ENCODE assay signal across 29 cellular contexts in genomic region chr7:150649428-150649827, GRCh38. TPM values are rescaled to one million over a fixed set of nuclear protein-coding genes. Genes with fewer than 3 reads are reported as not detected.
"Had no signal": no experiment of that assay in that cellular context is flagged by ENCODE, and none has a peak within 500 bp of the region (broad histone marks: within the 10 kb centered on the region; RNA-seq: fewer than 3 reads in every experiment).

No MANE protein-coding gene starts in this region.

- H3K9me3 ChIP-seq: sigmoid colon, testis, vagina had no signal

- H3K4me1 Mint-ChIP-seq: activated B cell treated with CpG ODN at 0.5 μM for 24 hours had no signal

- H3K9me3 Mint-ChIP-seq: natural killer cell had no signal

- H3K36me3 ChIP-seq: left lung, sigmoid colon, vagina had no signal

- H3K4me3 Mint-ChIP-seq: activated B cell treated with CpG ODN at 0.5 μM for 24 hours; activated CD4-positive, alpha-beta memory T cell treated with anti-CD3 and anti-CD28 coated beads for 36 hours; activated CD4-positive, alpha-beta T cell treated with anti-CD3 and anti-CD28 coated beads for 36 hours; activated CD8-positive, alpha-beta memory T cell treated with anti-CD3 and anti-CD28 coated beads, Interleukin-2, amount 10 ng/mL, durations not matched to agents 7 days and 5 days; natural killer cell; type B pancreatic cell had no signal

- H3K27ac Mint-ChIP-seq: activated B cell treated with CpG ODN at 0.5 μM for 24 hours; activated CD8-positive, alpha-beta memory T cell treated with anti-CD3 and anti-CD28 coated beads, Interleukin-2, amount 10 ng/mL, durations not matched to agents 7 days and 5 days; progenitor cell of endocrine pancreas; type B pancreatic cell had no signal

- DNase-seq: activated B cell treated with CpG ODN at 0.5 μM for 24 hours; activated CD4-positive, alpha-beta memory T cell treated with anti-CD3 and anti-CD28 coated beads for 36 hours; activated CD4-positive, alpha-beta T cell treated with anti-CD3 and anti-CD28 coated beads for 36 hours; activated CD8-positive, alpha-beta memory T cell treated with anti-CD3 and anti-CD28 coated beads, Interleukin-2, amount 10 ng/mL, durations not matched to agents 7 days and 5 days; activated gamma-delta T cell treated with Interleukin-2 at 50 U/mL for 16 hours; activated T-cell treated with anti-CD3 and anti-CD28 coated beads for 4 hours; central memory CD4-positive, alpha-beta T cell; effector memory CD4-positive, alpha-beta T cell; foreskin melanocyte; kidney; left lung; natural killer cell; retina; sigmoid colon; stimulated activated CD4-positive, alpha-beta T cell treated with anti-CD3 and anti-CD28 coated beads, Interleukin-15, amount 100 ng/mL, for 24 hours; stimulated activated CD4-positive, alpha-beta T cell treated with anti-CD3 and anti-CD28 coated beads, Interleukin-2, amount 100 ng/mL, for 48 hours; stimulated activated CD8-positive, alpha-beta memory T cell treated with anti-CD3 and anti-CD28 coated beads, Interleukin-4, amount 100 ng/mL, for 48 hours; stimulated activated naive CD4-positive, alpha-beta T cell; T1000; testis had no signal

- ATAC-seq: activated CD8-positive, alpha-beta memory T cell treated with anti-CD3 and anti-CD28 coated beads, Interleukin-2, amount 10 ng/mL, durations not matched to agents 7 days and 5 days; esophagus mucosa; left lung; natural killer cell had no signal

- H3K4me3 ChIP-seq: left lung, lung, sigmoid colon, smooth muscle cell, testis, vagina had no signal

- H3K27me3 Mint-ChIP-seq: activated CD4-positive, alpha-beta memory T cell treated with anti-CD3 and anti-CD28 coated beads for 36 hours; activated CD4-positive, alpha-beta T cell treated with anti-CD3 and anti-CD28 coated beads for 36 hours; activated CD8-positive, alpha-beta memory T cell treated with anti-CD3 and anti-CD28 coated beads, Interleukin-2, amount 10 ng/mL, durations not matched to agents 7 days and 5 days; activated naive CD4-positive, alpha-beta T cell treated with anti-CD3 and anti-CD28 coated beads, Interleukin-2, amount 50 U/mL, for 24 hours; progenitor cell of endocrine pancreas had no signal

- H3K27me3 ChIP-seq: left lung, sigmoid colon, testis, vagina had no signal

- H3K4me1 ChIP-seq: left lung, sigmoid colon, testis, vagina had no signal

- H3K36me3 Mint-ChIP-seq: natural killer cell, type B pancreatic cell had no signal

RNA-seq across cellular contexts. Expression of gene GIMAP6, which starts 17.2 kb away (rescaled TPM):
- total RNA-seq: astrocyte, osteocyte, progenitor cell of endocrine pancreas, smooth muscle cell had no signal

RNA-seq across cellular contexts. Expression of gene GIMAP2, which starts 36.1 kb away (rescaled TPM):
- total RNA-seq: astrocyte, osteocyte, progenitor cell of endocrine pancreas, smooth muscle cell had no signal
